In genomic region chr10:49633327-49634045, GRCh38 we compare ENCODE assay signal across 24 cellular contexts. TPM values are rescaled to one million over a fixed set of nuclear protein-coding genes. Genes with fewer than 3 reads are reported as not detected.
DNase-seq lines count a peak whose midpoint lies in the region; ATAC-seq, FAIRE-seq and TF ChIP-seq lines count a peak whose summit lies in the region.
"Had no signal": no experiment of that assay in that cellular context is flagged by ENCODE, and none has a peak within 500 bp of the region (broad histone marks: within the 10 kb centered on the region; RNA-seq: fewer than 3 reads in every experiment).

No MANE protein-coding gene starts in this region.

- H2AFZ ChIP-seq in keratinocyte (ENCODE audit: control insufficient read depth, low read length), result no peak overlapping the region

- no peak for TF ChIP-seq POLR2A in gastroesophageal sphincter (IDR thresholded peaks at IDR 0.05)

- H3K27me3 ChIP-seq in keratinocyte (ENCODE audit: control insufficient read depth, extremely low read depth, insufficient read depth, low read length), result peaks cover 7% of the 10 kb centered on the region
- no peaks in the 10 kb centered on the region for H3K27me3 ChIP-seq in colonic mucosa
- H3K27me3 ChIP-seq in gastroesophageal sphincter, result peaks cover 26% of the 10 kb centered on the region
- H3K27me3 ChIP-seq: adrenal gland had no signal

- TF ChIP-seq EP300 in gastroesophageal sphincter (IDR thresholded peaks at IDR 0.05), result no peak

- TF ChIP-seq CTCF in keratinocyte (optimal IDR thresholded peaks at IDR 0.05 in 1 of 3, IDR thresholded peaks at IDR 0.05 in 1 of 3, conservative IDR thresholded peaks at IDR 0.05 in 1 of 3; ENCODE audit: extremely low read depth in 1 of 3, insufficient read depth in 2 of 3, low read length in 3 of 3) (no peak), colonic mucosa (IDR thresholded peaks at IDR 0.05) (no peak), gastroesophageal sphincter (IDR thresholded peaks at IDR 0.05) (no peak)

- H3K9me3 ChIP-seq in keratinocyte (ENCODE audit: control insufficient read depth, low read depth, low read length) (no peaks in the 10 kb centered on the region), colonic mucosa (no peaks in the 10 kb centered on the region), gastroesophageal sphincter (no peaks in the 10 kb centered on the region)
- H3K9me3 ChIP-seq: adrenal gland, prostate gland, stomach had no signal

- H3K4me2 ChIP-seq in keratinocyte (ENCODE audit: control insufficient read depth, extremely low read depth, insufficient read depth, low read depth, low read length), result peak overlapping the region; percentile 39

- H3K9ac ChIP-seq in keratinocyte (ENCODE audit: control insufficient read depth, extremely low read depth, insufficient read depth, low read length), result no peak overlapping the region
- no peak overlapping the region for H3K9ac ChIP-seq in colonic mucosa (ENCODE audit: low read depth in 2 of 2, low read length in 2 of 2)

- H4K20me1 ChIP-seq in keratinocyte (ENCODE audit: control insufficient read depth, extremely low read depth, insufficient read depth, low read length), result no peaks in the 10 kb centered on the region

- no peak for ATAC-seq in gastroesophageal sphincter

- H3K4me3 ChIP-seq in keratinocyte (ENCODE audit: control insufficient read depth in 2 of 3, extremely low read depth in 1 of 3, insufficient read depth in 2 of 3, low read depth in 1 of 3, low read length in 3 of 3), result no peak overlapping the region
- no peak overlapping the region for H3K4me3 ChIP-seq in colonic mucosa
- H3K4me3 ChIP-seq in gastroesophageal sphincter, result no peak overlapping the region
- H3K4me3 ChIP-seq: adrenal gland, prostate gland, skin epidermis, stomach had no signal

- no peaks in the 10 kb centered on the region for H3K79me2 ChIP-seq in keratinocyte (ENCODE audit: control insufficient read depth, insufficient read depth, low read length)

- dilution Hi-C loops in keratinocyte (cut with MboI; ENCODE audit: extremely low pct_ligation_motif_present, low sequenced_read_pairs), result no loop called here

- peak; percentile 25 for DNase-seq in activated effector memory CD4-positive, alpha-beta T cell treated with anti-CD3 and anti-CD28 coated beads, Interleukin-2, amount 50 U/mL, for 16 hours
- no peak for DNase-seq in activated effector memory CD4-positive, alpha-beta T cell treated with Interleukin-2 at 50 U/mL for 16 hours
- DNase-seq in NCI-H524 treated with DMSO at 0.1 percent for 48 hours (lab: John Stamatoyannopoulos, UW) (peak; percentile 18), keratinocyte (ENCODE audit: low read depth, low spot score) (no peak), NCI-H345 treated with DMSO at 0.1 percent for 48 hours (lab: John Stamatoyannopoulos, UW; ENCODE audit: unreplicated experiment) (no peak), colonic mucosa (no peak), AG08395 (ENCODE audit: low spot score) (no peak)
- DNase-seq: activated CD4-positive, alpha-beta T cell treated with anti-CD3 and anti-CD28 coated beads, Interleukin-2, amount 10 ng/mL, durations not matched to agents 24 days and 14 days; activated gamma-delta T cell treated with Interleukin-2 at 50 U/mL for 16 hours; adrenal gland; CD4-positive, alpha-beta memory T cell; KBM-7; NCI-H2029 treated with DMSO at 0.1 percent for 48 hours; stimulated activated CD4-positive, alpha-beta T cell treated with anti-CD3 and anti-CD28 coated beads, Interleukin-2, amount 100 ng/mL, for 48 hours; stomach; SW 1271 had no signal

- FAIRE-seq in keratinocyte (lab: Jason Lieb, UNC), result no peak
- FAIRE-seq: frontal cortex had no signal

- H3K4me1 ChIP-seq in keratinocyte (ENCODE audit: control insufficient read depth, extremely low read depth, insufficient read depth, low read length) (peaks cover 10% of the 10 kb centered on the region), colonic mucosa (no peaks in the 10 kb centered on the region), gastroesophageal sphincter (no peaks in the 10 kb centered on the region)
- H3K4me1 ChIP-seq: adrenal gland, prostate gland, stomach had no signal

- WGBS in gastroesophageal sphincter (ENCODE audit: low coverage in 1 of 2), 2 donors, result 7 to 15% methylated on average over 3 to 7 of the region's 13 CpGs

- intact Hi-C loops in colonic mucosa (cut with DNase I), result no loop called here

- H3K36me3 ChIP-seq in keratinocyte (ENCODE audit: control insufficient read depth in 2 of 2, extremely low read depth in 1 of 2, insufficient read depth in 2 of 2, low read length in 2 of 2) (no peaks in the 10 kb centered on the region), colonic mucosa (no peaks in the 10 kb centered on the region), gastroesophageal sphincter (no peaks in the 10 kb centered on the region)
- H3K36me3 ChIP-seq: adrenal gland, prostate gland, stomach had no signal

- H3K9me1 ChIP-seq in keratinocyte (ENCODE audit: control insufficient read depth, extremely low read depth, insufficient read depth, low read length), result no peaks in the 10 kb centered on the region

- H3K27ac ChIP-seq in keratinocyte (ENCODE audit: control insufficient read depth, insufficient read depth, low read length) (no peak overlapping the region), colonic mucosa (no peak overlapping the region), gastroesophageal sphincter (no peak overlapping the region)
- H3K27ac ChIP-seq: adrenal gland, epithelial cell of prostate, prostate gland, skin epidermis, stomach had no signal

RNA-seq across cellular contexts. Expression of gene CHAT, which starts 19.6 kb away (rescaled TPM):
- polyA plus RNA-seq in keratinocyte, result not detected in 3 replicates
- polyA plus RNA-seq in keratinocyte (2011; ENCODE audit: low read depth), result not detected
- polyA plus RNA-seq in keratinocyte (2011; cell fraction: cytosol; rRNA removed), result not detected in 2 replicates
- polyA plus RNA-seq in keratinocyte (2011; cell fraction: nucleus; rRNA removed), result not detected in 2 replicates
- not detected in 2 replicates for polyA plus RNA-seq in keratinocyte (2012; ENCODE audit: low replicate concordance)
- polyA minus RNA-seq in keratinocyte, result not detected in 3 replicates
- not detected for polyA minus RNA-seq in keratinocyte (2011; cell fraction: cytosol; rRNA and poly(A)+ RNA removed)
- not detected in 2 replicates for polyA minus RNA-seq in keratinocyte (2011; cell fraction: nucleus; rRNA and poly(A)+ RNA removed)
- 1 to 10 TPM in 1 of 2 donors, under 1 TPM in 1; 0.16 to 1.2 TPM for total RNA-seq in colonic mucosa
- 1 to 10 TPM in 1 of 4 donors, under 1 TPM in 1, not detected in 2; 0.94 to 1.6 TPM for total RNA-seq in gastroesophageal sphincter
- total RNA-seq: activated CD4-positive, alpha-beta T cell treated with anti-CD3 and anti-CD28 coated beads, Interleukin-2, amount 10 ng/mL, durations not matched to agents 24 days and 14 days; adrenal gland; CD4-positive, alpha-beta memory T cell; dermis microvascular lymphatic vessel endothelial cell; frontal cortex; RPMI7951; urinary bladder had no signal
- polyA plus RNA-seq: adrenal gland; CD4-positive, alpha-beta memory T cell; stomach had no signal

RNA-seq across cellular contexts. Expression of gene SLC18A3, which starts 23.4 kb away (rescaled TPM):
- polyA plus RNA-seq in keratinocyte, result not detected in 3 replicates
- not detected for polyA plus RNA-seq in keratinocyte (2011; ENCODE audit: low read depth)
- polyA plus RNA-seq in keratinocyte (2011; cell fraction: cytosol; rRNA removed), result 0.05 TPM in 1 of 2 replicates, not detected in the other
- not detected in 2 replicates for polyA plus RNA-seq in keratinocyte (2011; cell fraction: nucleus; rRNA removed)
- 0.23 TPM in 1 of 2 replicates, not detected in the other for polyA plus RNA-seq in keratinocyte (2012; ENCODE audit: low replicate concordance)
- polyA minus RNA-seq in keratinocyte, result not detected in 3 replicates
- polyA minus RNA-seq in keratinocyte (2011; cell fraction: cytosol; rRNA and poly(A)+ RNA removed), result not detected
- not detected in 2 replicates for polyA minus RNA-seq in keratinocyte (2011; cell fraction: nucleus; rRNA and poly(A)+ RNA removed)
- total RNA-seq in colonic mucosa (under 1 TPM in 1 of 2 donors, not detected in 1; 0.42 TPM), gastroesophageal sphincter (1 to 10 TPM in 2 of 4 donors, under 1 TPM in 1, not detected in 1; 0.12 to 1.7 (median 1.5) TPM)
- total RNA-seq: activated CD4-positive, alpha-beta T cell treated with anti-CD3 and anti-CD28 coated beads, Interleukin-2, amount 10 ng/mL, durations not matched to agents 24 days and 14 days; CD4-positive, alpha-beta memory T cell; dermis microvascular lymphatic vessel endothelial cell; prostate gland; RPMI7951 had no signal
- polyA plus RNA-seq: CD4-positive, alpha-beta memory T cell had no signal

RNA-seq across cellular contexts. Expression of gene C10orf53, which starts 46.0 kb away (rescaled TPM):
- not detected in 3 replicates for polyA plus RNA-seq in keratinocyte
- polyA plus RNA-seq in keratinocyte (2011; ENCODE audit: low read depth), result not detected
- not detected in 2 replicates for polyA plus RNA-seq in keratinocyte (2011; cell fraction: cytosol; rRNA removed)
- polyA plus RNA-seq in keratinocyte (2011; cell fraction: nucleus; rRNA removed), result not detected in 2 replicates
- polyA plus RNA-seq in keratinocyte (2012; ENCODE audit: low replicate concordance), result not detected in 2 replicates
- not detected in 3 replicates for polyA minus RNA-seq in keratinocyte
- not detected for polyA minus RNA-seq in keratinocyte (2011; cell fraction: cytosol; rRNA and poly(A)+ RNA removed)
- polyA minus RNA-seq in keratinocyte (2011; cell fraction: nucleus; rRNA and poly(A)+ RNA removed), result not detected in 2 replicates
- total RNA-seq in colonic mucosa (not detected), gastroesophageal sphincter (not detected)
- total RNA-seq: activated CD4-positive, alpha-beta T cell treated with anti-CD3 and anti-CD28 coated beads, Interleukin-2, amount 10 ng/mL, durations not matched to agents 24 days and 14 days; adrenal gland; CD4-positive, alpha-beta memory T cell; dermis microvascular lymphatic vessel endothelial cell; frontal cortex; RPMI7951; stomach; urinary bladder had no signal
- polyA plus RNA-seq: adrenal gland; CD4-positive, alpha-beta memory T cell; stomach; urinary bladder had no signal

Comparison
In these comparisons a context has a peak if more than half of its experiments do, and no peak if none do; other contexts are left out.
1. DNase-seq: peak in activated effector memory CD4-positive, alpha-beta T cell treated with anti-CD3 and anti-CD28 coated beads, Interleukin-2, amount 50 U/mL, for 16 hours (single experiment) and NCI-H524 treated with DMSO at 0.1 percent for 48 hours (single experiment); none in activated effector memory CD4-positive, alpha-beta T cell treated with Interleukin-2 at 50 U/mL for 16 hours (single experiment), keratinocyte (single experiment), NCI-H345 treated with DMSO at 0.1 percent for 48 hours (single experiment), colonic mucosa (single experiment) and AG08395 (single experiment).